Comparison of ENCODE assay signal across 15 cellular contexts in genomic region chr3:71173421-71173975, GRCh38.
A peak's percentile ranks its signal among the peaks of the same experiment; 100 is the strongest.
DNase-seq lines count a peak whose midpoint lies in the region; ATAC-seq lines count a peak whose summit lies in the region.
"Had no signal": no experiment of that assay in that cellular context is flagged by ENCODE, and none has a peak within 500 bp of the region (broad histone marks: within the 10 kb centered on the region; RNA-seq: fewer than 3 reads in every experiment).

No MANE protein-coding gene starts in this region.

- POLR2A ChIA-PET in activated CD4-positive, alpha-beta memory T cell treated with anti-CD3 and anti-CD28 coated beads, Interleukin-2, amount 10 ng/mL, durations not matched to agents 7 days and 5 days (lab: Charles Lee): interaction anchor here (1.3 to 1.7 kb wide), 2 partner anchors 29 to 105 kb away, joined by 3 read pairs; no protein-coding TSS in a partner anchor

- H3K9me3 ChIP-seq in adipocyte (ENCODE audit: control insufficient read depth, low read length) (no peaks in the 10 kb centered on the region), subcutaneous abdominal adipose tissue (ENCODE audit: control insufficient read depth in 5 of 5, low read length in 5 of 5) (no peaks in the 10 kb centered on the region)
- H3K9me3 ChIP-seq: body of pancreas had no signal

- CTCF ChIA-PET in activated naive CD4-positive, alpha-beta T cell treated with anti-CD3 and anti-CD28 coated beads for 36 hours (lab: Charles Lee): interaction anchor here (0.7 kb wide), 1 partner anchor 67 kb away, joined by 3 read pairs; no protein-coding TSS in a partner anchor
- CTCF ChIA-PET in activated naive CD4-positive, alpha-beta T cell treated with anti-CD3 and anti-CD28 coated beads, Interleukin-2, amount 10 ng/mL, durations not matched to agents 7 days and 5 days (lab: Charles Lee): no interaction called here
- CTCF ChIA-PET in activated CD4-positive, alpha-beta memory T cell treated with anti-CD3 and anti-CD28 coated beads, Interleukin-2, amount 10 ng/mL, durations not matched to agents 7 days and 5 days (lab: Charles Lee): no interaction called here

- H3K9ac ChIP-seq in adipocyte (ENCODE audit: low read length): peak overlapping the region; percentile 67
- H3K9ac ChIP-seq in subcutaneous abdominal adipose tissue (ENCODE audit: low read length in 5 of 5): peak overlapping the region in 1 of 5 donors; percentile 57

- intact Hi-C loops in activated naive CD4-positive, alpha-beta T cell treated with anti-CD3 and anti-CD28 coated beads for 36 hours (cut with micrococcal nuclease): no loop called here

- H3K4me3 ChIP-seq in adipocyte (ENCODE audit: low read length) (peak overlapping the region; percentile 48), subcutaneous abdominal adipose tissue (ENCODE audit: low read depth in 1 of 5, low read length in 5 of 5) (no peak overlapping the region)
- H3K4me3 ChIP-seq: body of pancreas, K562 had no signal

- peak overlapping the region; percentile 12 for H3K27ac Mint-ChIP-seq in activated naive CD4-positive, alpha-beta T cell treated with anti-CD3 and anti-CD28 coated beads for 36 hours
- no peak overlapping the region for H3K27ac Mint-ChIP-seq in activated naive CD4-positive, alpha-beta T cell treated with anti-CD3 and anti-CD28 coated beads, Interleukin-2, amount 10 ng/mL, durations not matched to agents 7 days and 5 days
- H3K27ac Mint-ChIP-seq in activated CD4-positive, alpha-beta memory T cell treated with anti-CD3 and anti-CD28 coated beads, Interleukin-2, amount 10 ng/mL, durations not matched to agents 7 days and 5 days: no peak overlapping the region
- H3K27ac Mint-ChIP-seq: immature natural killer cell had no signal

- peaks cover 64% of the 10 kb centered on the region for H3K4me1 Mint-ChIP-seq in activated naive CD4-positive, alpha-beta T cell treated with anti-CD3 and anti-CD28 coated beads for 36 hours (ENCODE audit: low read depth)
- H3K4me1 Mint-ChIP-seq in activated naive CD4-positive, alpha-beta T cell treated with anti-CD3 and anti-CD28 coated beads, Interleukin-2, amount 10 ng/mL, durations not matched to agents 7 days and 5 days: no peaks in the 10 kb centered on the region
- H3K4me1 Mint-ChIP-seq in activated CD4-positive, alpha-beta memory T cell treated with anti-CD3 and anti-CD28 coated beads, Interleukin-2, amount 10 ng/mL, durations not matched to agents 7 days and 5 days: no peaks in the 10 kb centered on the region
- H3K4me1 Mint-ChIP-seq: immature natural killer cell had no signal

- peak overlapping the region; percentile 89 for H3K27ac ChIP-seq in subcutaneous abdominal adipose tissue (ENCODE audit: low read depth, low read length)
- H3K27ac ChIP-seq: body of pancreas, epithelial cell of prostate had no signal

- peaks cover 27% of the 10 kb centered on the region for H3K4me1 ChIP-seq in adipocyte (ENCODE audit: control insufficient read depth, insufficient read depth, low read length)
- peaks cover 0 to 26% (median 14%) of the 10 kb centered on the region in 5 donors for H3K4me1 ChIP-seq in subcutaneous abdominal adipose tissue (ENCODE audit: control insufficient read depth in 5 of 5, insufficient read depth in 5 of 5, low read length in 5 of 5)

- H3K36me3 ChIP-seq in adipocyte (ENCODE audit: control insufficient read depth, insufficient read depth, low read length, severe bottlenecking) (no peaks in the 10 kb centered on the region), subcutaneous abdominal adipose tissue (ENCODE audit: control insufficient read depth in 5 of 5, insufficient read depth in 5 of 5, low read length in 5 of 5) (no peaks in the 10 kb centered on the region)

- H3K9me3 Mint-ChIP-seq in activated naive CD4-positive, alpha-beta T cell treated with anti-CD3 and anti-CD28 coated beads for 36 hours: no peaks in the 10 kb centered on the region
- no peaks in the 10 kb centered on the region for H3K9me3 Mint-ChIP-seq in activated naive CD4-positive, alpha-beta T cell treated with anti-CD3 and anti-CD28 coated beads, Interleukin-2, amount 10 ng/mL, durations not matched to agents 7 days and 5 days
- H3K9me3 Mint-ChIP-seq in activated CD4-positive, alpha-beta memory T cell treated with anti-CD3 and anti-CD28 coated beads, Interleukin-2, amount 10 ng/mL, durations not matched to agents 7 days and 5 days: no peaks in the 10 kb centered on the region
- H3K9me3 Mint-ChIP-seq: immature natural killer cell had no signal

- no peak overlapping the region for H3K4me3 Mint-ChIP-seq in activated naive CD4-positive, alpha-beta T cell treated with anti-CD3 and anti-CD28 coated beads for 36 hours
- H3K4me3 Mint-ChIP-seq in activated naive CD4-positive, alpha-beta T cell treated with anti-CD3 and anti-CD28 coated beads, Interleukin-2, amount 10 ng/mL, durations not matched to agents 7 days and 5 days: no peak overlapping the region
- no peak overlapping the region for H3K4me3 Mint-ChIP-seq in activated CD4-positive, alpha-beta memory T cell treated with anti-CD3 and anti-CD28 coated beads, Interleukin-2, amount 10 ng/mL, durations not matched to agents 7 days and 5 days
- H3K4me3 Mint-ChIP-seq: immature natural killer cell had no signal

- DNase-seq in activated naive CD4-positive, alpha-beta T cell treated with anti-CD3 and anti-CD28 coated beads for 36 hours: no peak
- DNase-seq in activated naive CD4-positive, alpha-beta T cell treated with anti-CD3 and anti-CD28 coated beads, Interleukin-2, amount 10 ng/mL, durations not matched to agents 7 days and 5 days: no peak
- DNase-seq in adipocyte (ENCODE audit: low read depth) (peak; percentile 44), hepatic stellate cell (ENCODE audit: low spot score) (peak; percentile 40), NCI-H446 (lab: John Stamatoyannopoulos, UW) (no peak)
- no peak for DNase-seq in activated CD4-positive, alpha-beta memory T cell treated with anti-CD3 and anti-CD28 coated beads, Interleukin-2, amount 10 ng/mL, durations not matched to agents 7 days and 5 days
- DNase-seq: body of pancreas; GF-D8; immature natural killer cell; NCI-H1930; stimulated activated naive CD4-positive, alpha-beta T cell treated with Interleukin-2 at 50 U/mL for 16 hours had no signal

- H3K27me3 ChIP-seq in adipocyte (replicated peaks; ENCODE audit: control insufficient read depth, insufficient read depth, low read length): no peaks in the 10 kb centered on the region
- no peaks in the 10 kb centered on the region for H3K27me3 ChIP-seq in subcutaneous abdominal adipose tissue (ENCODE audit: control insufficient read depth in 5 of 5, insufficient read depth in 4 of 5, low read length in 5 of 5)
- H3K27me3 ChIP-seq: body of pancreas had no signal

- H3K27me3 Mint-ChIP-seq in activated naive CD4-positive, alpha-beta T cell treated with anti-CD3 and anti-CD28 coated beads for 36 hours (ENCODE audit: low read depth): no peaks in the 10 kb centered on the region
- H3K27me3 Mint-ChIP-seq in activated naive CD4-positive, alpha-beta T cell treated with anti-CD3 and anti-CD28 coated beads, Interleukin-2, amount 10 ng/mL, durations not matched to agents 7 days and 5 days: no peaks in the 10 kb centered on the region
- H3K27me3 Mint-ChIP-seq in activated CD4-positive, alpha-beta memory T cell treated with anti-CD3 and anti-CD28 coated beads, Interleukin-2, amount 10 ng/mL, durations not matched to agents 7 days and 5 days: no peaks in the 10 kb centered on the region

- peaks cover 11% of the 10 kb centered on the region for H3K36me3 Mint-ChIP-seq in activated naive CD4-positive, alpha-beta T cell treated with anti-CD3 and anti-CD28 coated beads for 36 hours (ENCODE audit: low read depth)
- peaks cover 4% of the 10 kb centered on the region for H3K36me3 Mint-ChIP-seq in activated naive CD4-positive, alpha-beta T cell treated with anti-CD3 and anti-CD28 coated beads, Interleukin-2, amount 10 ng/mL, durations not matched to agents 7 days and 5 days
- no peaks in the 10 kb centered on the region for H3K36me3 Mint-ChIP-seq in activated CD4-positive, alpha-beta memory T cell treated with anti-CD3 and anti-CD28 coated beads, Interleukin-2, amount 10 ng/mL, durations not matched to agents 7 days and 5 days (ENCODE audit: low read depth)

- no peak for ATAC-seq in GM21619 (IDR thresholded peaks at IDR 0.05; ENCODE audit: unreplicated experiment)
- ATAC-seq: body of pancreas, K562 had no signal

Comparison
In these comparisons a context has a peak if more than half of its experiments do, and no peak if none do; other contexts are left out.
1. DNase-seq: peak in adipocyte (single experiment) and hepatic stellate cell (single experiment); none in activated naive CD4-positive, alpha-beta T cell treated with anti-CD3 and anti-CD28 coated beads for 36 hours (single experiment), activated naive CD4-positive, alpha-beta T cell treated with anti-CD3 and anti-CD28 coated beads, Interleukin-2, amount 10 ng/mL, durations not matched to agents 7 days and 5 days (single experiment), NCI-H446 (0 of 2) and activated CD4-positive, alpha-beta memory T cell treated with anti-CD3 and anti-CD28 coated beads, Interleukin-2, amount 10 ng/mL, durations not matched to agents 7 days and 5 days (single experiment).